ENCODE assay signal across 8 cellular contexts in genomic region chr10:61903991-61904350, GRCh38. TPM values are rescaled to one million over a fixed set of nuclear protein-coding genes. Genes with fewer than 3 reads are reported as not detected.
DNase-seq lines count a peak whose midpoint lies in the region; ATAC-seq and TF ChIP-seq lines count a peak whose summit lies in the region.

No MANE protein-coding gene starts in this region.

- no peaks in the 10 kb centered on the region for H3K9me3 Mint-ChIP-seq in endothelial cell (ENCODE audit: unreplicated experiment)
- H3K9me3 Mint-ChIP-seq in osteocyte (ENCODE audit: unreplicated experiment), result no peaks in the 10 kb centered on the region

- no peak for ATAC-seq in GM21576 (IDR thresholded peaks at IDR 0.05; ENCODE audit: unreplicated experiment)
- no peak for ATAC-seq in HG03159 (IDR thresholded peaks at IDR 0.05; ENCODE audit: unreplicated experiment)

- no peaks in the 10 kb centered on the region for H3K36me3 ChIP-seq in NT2/D1 (ENCODE audit: insufficient read depth, insufficient read length, low read length)

- no peak overlapping the region for H3K27ac Mint-ChIP-seq in endothelial cell (ENCODE audit: unreplicated experiment)
- H3K27ac Mint-ChIP-seq in osteocyte (ENCODE audit: unreplicated experiment), result peak overlapping the region; percentile 96

- H3K4me3 Mint-ChIP-seq in endothelial cell (ENCODE audit: unreplicated experiment) (peak overlapping the region; percentile 92), osteocyte (ENCODE audit: unreplicated experiment) (peak overlapping the region; percentile 91)

- no peaks in the 10 kb centered on the region for H3K4me1 ChIP-seq in NT2/D1 (ENCODE audit: insufficient read depth, insufficient read length)

- peak; percentile 55 for DNase-seq in ELR (ENCODE audit: low read depth)
- DNase-seq in NT2/D1 (ENCODE audit: low read depth, low spot score), result no peak
- DNase-seq in endothelial cell (ENCODE audit: low spot score), result no peak
- no peak for DNase-seq in osteocyte (ENCODE audit: extremely low spot score, unreplicated experiment)
- DNase-seq in SKM-1 treated with dmso at 0.1 percent for 144 hours (lab: John Stamatoyannopoulos, UW; ENCODE audit: unreplicated experiment), result no peak
- no peak for DNase-seq in UCSD-AML1 (lab: John Stamatoyannopoulos, UW; ENCODE audit: unreplicated experiment)

- no peaks in the 10 kb centered on the region for H3K9me3 ChIP-seq in NT2/D1 (ENCODE audit: insufficient read depth, low read length)

- peaks cover 18% of the 10 kb centered on the region for H3K27me3 ChIP-seq in NT2/D1 (ENCODE audit: insufficient read depth, insufficient read length)

- no peak overlapping the region for H3K9ac ChIP-seq in NT2/D1 (ENCODE audit: insufficient read length, low read depth)

- H3K36me3 Mint-ChIP-seq in endothelial cell (ENCODE audit: low read depth, unreplicated experiment), result no peaks in the 10 kb centered on the region
- peaks cover 3% of the 10 kb centered on the region for H3K36me3 Mint-ChIP-seq in osteocyte (ENCODE audit: unreplicated experiment)

- peak overlapping the region; percentile 38 for H3K4me3 ChIP-seq in NT2/D1 (ENCODE audit: insufficient read length, low read depth)

- peaks cover 18% of the 10 kb centered on the region for H3K4me1 Mint-ChIP-seq in endothelial cell (ENCODE audit: unreplicated experiment)
- H3K4me1 Mint-ChIP-seq in osteocyte (ENCODE audit: unreplicated experiment), result peaks cover 26% of the 10 kb centered on the region

- H3K27me3 Mint-ChIP-seq in endothelial cell (ENCODE audit: unreplicated experiment) (no peaks in the 10 kb centered on the region), osteocyte (ENCODE audit: unreplicated experiment) (no peaks in the 10 kb centered on the region)

- no peak for TF ChIP-seq CTCF in endothelial cell (IDR thresholded peaks at IDR 0.05; ENCODE audit: unreplicated experiment)
- no peak for TF ChIP-seq CTCF in osteocyte (IDR thresholded peaks at IDR 0.05)

RNA-seq across cellular contexts. Expression of gene ARID5B, which starts 2.5 kb away (rescaled TPM):
- total RNA-seq in endothelial cell (ENCODE audit: unreplicated experiment) (0.62 TPM), osteocyte (87.3 and 89.4 TPM in 2 replicates)

Comparison
In these comparisons a context has a peak if more than half of its experiments do, and no peak if none do; other contexts are left out.
1. RNA of gene ARID5B, which starts 2.5 kb away (total RNA-seq): 87.3 to 89.4 TPM in osteocyte; 0.62 TPM in endothelial cell (single experiment); every median in the first group is over 10 times any median in the second.